In the genomic region with DNA sequence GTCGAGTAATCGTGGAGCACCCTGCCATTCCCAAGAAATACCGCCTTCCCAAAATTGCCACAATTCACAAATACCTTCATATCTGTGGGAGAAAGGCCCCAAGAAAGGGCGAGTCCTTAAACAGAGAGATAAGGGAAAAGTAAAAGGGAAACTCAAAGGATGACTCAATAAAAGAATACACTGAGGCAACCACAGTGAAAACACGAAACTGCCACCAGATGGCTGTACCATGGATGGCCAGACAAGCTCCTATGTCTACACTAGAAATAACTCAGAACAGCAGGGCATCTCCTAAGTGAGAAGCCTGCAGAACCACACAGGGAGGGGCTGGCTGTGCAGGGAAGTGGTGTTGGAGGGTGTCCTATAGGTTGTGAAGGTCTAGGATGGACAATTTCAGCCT, we compare ENCODE assay signal across 10 cellular contexts. TPM values are rescaled to one million over a fixed set of nuclear protein-coding genes. Genes with fewer than 3 reads are reported as not detected.
DNase-seq lines count a peak whose midpoint lies in the region; ATAC-seq and TF ChIP-seq lines count a peak whose summit lies in the region.
"Had no signal": no experiment of that assay in that cellular context is flagged by ENCODE, and none has a peak within 500 bp of the region (broad histone marks: within the 10 kb centered on the region; RNA-seq: fewer than 3 reads in every experiment).

No MANE protein-coding gene starts in this region.

- TF ChIP-seq CTCF in natural killer cell (IDR thresholded peaks at IDR 0.05) = no peak
- no peak for TF ChIP-seq CTCF in RWPE2 (IDR thresholded peaks at IDR 0.05; ENCODE audit: poor library complexity, severe bottlenecking)
- TF ChIP-seq CTCF in mesothelial cell of epicardium (IDR thresholded peaks at IDR 0.05; ENCODE audit: unreplicated experiment) = no peak

- no peak for DNase-seq in natural killer cell treated with Interleukin-12 subunit alpha and Interleukin-12 subunit beta and Interleukin-15 and Interleukin-18, amount 100 ng/mL, for 72 hours (ENCODE audit: low spot score)
- DNase-seq in natural killer cell (no peak), RWPE2 (ENCODE audit: low spot score) (no peak), mesothelial cell of epicardium (ENCODE audit: low spot score in 2 of 2, unreplicated experiment in 2 of 2) (no peak), foreskin melanocyte (no peak), D341Med (ENCODE audit: low spot score) (no peak)
- DNase-seq: DND-41 had no signal

- no peak overlapping the region for H3K4me3 ChIP-seq in RWPE2 (ENCODE audit: severe bottlenecking)

- peak; percentile 56 to 85 for ATAC-seq in natural killer cell treated with Interleukin-12 subunit alpha and Interleukin-12 subunit beta and Interleukin-15 and Interleukin-18, amount 100 ng/mL, for 72 hours
- ATAC-seq in natural killer cell (no peak), HG02763 (IDR thresholded peaks at IDR 0.05; ENCODE audit: unreplicated experiment) (peak; percentile 91), RWPE2 (ENCODE audit: low read depth) (peak; percentile 21; the same call in 1 of the 3 replicates)
- ATAC-seq in stimulated activated memory B cell treated with anti-CD40 and anti-IgM and Interleukin-4, amounts not matched to agents 10 μg/mL and 1 μg/mL and 100 μg/mL, for 72 hours = peak; percentile 69

- no peak overlapping the region for H3K4me3 Mint-ChIP-seq in natural killer cell treated with Interleukin-12 subunit alpha and Interleukin-12 subunit beta and Interleukin-15 and Interleukin-18, amount 100 ng/mL, for 72 hours
- H3K4me3 Mint-ChIP-seq in natural killer cell (no peak overlapping the region), mesothelial cell of epicardium (no peak overlapping the region)
- H3K4me3 Mint-ChIP-seq in stimulated activated memory B cell treated with anti-CD40 and anti-IgM and Interleukin-4, amounts not matched to agents 10 μg/mL and 1 μg/mL and 100 μg/mL, for 72 hours = no peak overlapping the region
- H3K4me3 Mint-ChIP-seq: dendritic cell treated with granulocyte-macrophage colony-stimulating factor and Interleukin-4, amounts not matched to agents 40 ng/mL and 50 ng/mL, for 4 days had no signal

- H3K36me3 ChIP-seq in RWPE2 (ENCODE audit: low read depth) = no peaks in the 10 kb centered on the region

- H3K36me3 Mint-ChIP-seq in natural killer cell treated with Interleukin-12 subunit alpha and Interleukin-12 subunit beta and Interleukin-15 and Interleukin-18, amount 100 ng/mL, for 72 hours = no peaks in the 10 kb centered on the region
- H3K36me3 Mint-ChIP-seq in natural killer cell (no peaks in the 10 kb centered on the region), mesothelial cell of epicardium (peaks cover 11% of the 10 kb centered on the region)
- no peaks in the 10 kb centered on the region for H3K36me3 Mint-ChIP-seq in stimulated activated memory B cell treated with anti-CD40 and anti-IgM and Interleukin-4, amounts not matched to agents 10 μg/mL and 1 μg/mL and 100 μg/mL, for 72 hours

- H3K9me3 Mint-ChIP-seq in natural killer cell treated with Interleukin-12 subunit alpha and Interleukin-12 subunit beta and Interleukin-15 and Interleukin-18, amount 100 ng/mL, for 72 hours = no peaks in the 10 kb centered on the region
- no peaks in the 10 kb centered on the region for H3K9me3 Mint-ChIP-seq in natural killer cell
- no peaks in the 10 kb centered on the region for H3K9me3 Mint-ChIP-seq in stimulated activated memory B cell treated with anti-CD40 and anti-IgM and Interleukin-4, amounts not matched to agents 10 μg/mL and 1 μg/mL and 100 μg/mL, for 72 hours
- no peaks in the 10 kb centered on the region for H3K9me3 Mint-ChIP-seq in mesothelial cell of epicardium
- H3K9me3 Mint-ChIP-seq: dendritic cell treated with granulocyte-macrophage colony-stimulating factor and Interleukin-4, amounts not matched to agents 40 ng/mL and 50 ng/mL, for 4 days had no signal

- H3K9me3 ChIP-seq in RWPE2 (ENCODE audit: severe bottlenecking) = no peaks in the 10 kb centered on the region

- peaks cover 11 to 12% of the 10 kb centered on the region in 2 donors for H3K4me1 Mint-ChIP-seq in natural killer cell treated with Interleukin-12 subunit alpha and Interleukin-12 subunit beta and Interleukin-15 and Interleukin-18, amount 100 ng/mL, for 72 hours (ENCODE audit: low read depth in 2 of 2)
- H3K4me1 Mint-ChIP-seq in natural killer cell (no peaks in the 10 kb centered on the region), mesothelial cell of epicardium (peaks cover 41% of the 10 kb centered on the region)
- peaks cover 10% of the 10 kb centered on the region for H3K4me1 Mint-ChIP-seq in stimulated activated memory B cell treated with anti-CD40 and anti-IgM and Interleukin-4, amounts not matched to agents 10 μg/mL and 1 μg/mL and 100 μg/mL, for 72 hours

- H3K27ac Mint-ChIP-seq in natural killer cell treated with Interleukin-12 subunit alpha and Interleukin-12 subunit beta and Interleukin-15 and Interleukin-18, amount 100 ng/mL, for 72 hours = no peak overlapping the region
- H3K27ac Mint-ChIP-seq in natural killer cell (no peak overlapping the region), mesothelial cell of epicardium (no peak overlapping the region)
- no peak overlapping the region for H3K27ac Mint-ChIP-seq in stimulated activated memory B cell treated with anti-CD40 and anti-IgM and Interleukin-4, amounts not matched to agents 10 μg/mL and 1 μg/mL and 100 μg/mL, for 72 hours
- H3K27ac Mint-ChIP-seq: dendritic cell treated with granulocyte-macrophage colony-stimulating factor and Interleukin-4, amounts not matched to agents 40 ng/mL and 50 ng/mL, for 4 days had no signal

- no peaks in the 10 kb centered on the region for H3K27me3 ChIP-seq in RWPE2 (ENCODE audit: insufficient read depth, poor library complexity, severe bottlenecking)

- H3K4me1 ChIP-seq in RWPE2 (ENCODE audit: insufficient read depth, poor library complexity, severe bottlenecking) = peaks cover 6% of the 10 kb centered on the region

- H3K27me3 Mint-ChIP-seq in natural killer cell treated with Interleukin-12 subunit alpha and Interleukin-12 subunit beta and Interleukin-15 and Interleukin-18, amount 100 ng/mL, for 72 hours = peaks cover 0 to 8% of the 10 kb centered on the region in 2 donors
- H3K27me3 Mint-ChIP-seq in natural killer cell (ENCODE audit: low read depth in 2 of 2) (no peaks in the 10 kb centered on the region), mesothelial cell of epicardium (ENCODE audit: low read depth) (peaks cover 1% of the 10 kb centered on the region)
- H3K27me3 Mint-ChIP-seq in stimulated activated memory B cell treated with anti-CD40 and anti-IgM and Interleukin-4, amounts not matched to agents 10 μg/mL and 1 μg/mL and 100 μg/mL, for 72 hours = peaks cover 9% of the 10 kb centered on the region
- H3K27me3 Mint-ChIP-seq: dendritic cell treated with granulocyte-macrophage colony-stimulating factor and Interleukin-4, amounts not matched to agents 40 ng/mL and 50 ng/mL, for 4 days had no signal

- intact Hi-C loops in natural killer cell (cut with micrococcal nuclease) = no loop called here

- H3K27ac ChIP-seq in RWPE2 (ENCODE audit: poor library complexity, severe bottlenecking) = no peak overlapping the region

RNA-seq across cellular contexts. Expression of gene SRGAP3, which starts 25.0 kb away (rescaled TPM):
- 1 to 10 TPM in 1 of 2 donors, under 1 TPM in 1; 0.33 to 1.6 TPM for total RNA-seq in natural killer cell treated with Interleukin-12 subunit alpha and Interleukin-12 subunit beta and Interleukin-15 and Interleukin-18, amount 100 ng/mL, for 72 hours
- total RNA-seq in natural killer cell (10 to 100 TPM in 1 of 3 donors, 1 to 10 TPM in 2; 2.5 to 14.9 (median 3.0) TPM), mesothelial cell of epicardium (61.3 to 68.6 TPM (median 65.6 TPM) in 3 replicates)

Comparison
In these comparisons a context has a peak if more than half of its experiments do, and no peak if none do; other contexts are left out.
1. ATAC-seq: peak in natural killer cell treated with Interleukin-12 subunit alpha and Interleukin-12 subunit beta and Interleukin-15 and Interleukin-18, amount 100 ng/mL, for 72 hours (2 of 2), HG02763 (single experiment), RWPE2 (single experiment) and stimulated activated memory B cell treated with anti-CD40 and anti-IgM and Interleukin-4, amounts not matched to agents 10 μg/mL and 1 μg/mL and 100 μg/mL, for 72 hours (single experiment); none in natural killer cell (0 of 3).